Comparison of ENCODE assay signal across 17 cellular contexts in the genomic region with DNA sequence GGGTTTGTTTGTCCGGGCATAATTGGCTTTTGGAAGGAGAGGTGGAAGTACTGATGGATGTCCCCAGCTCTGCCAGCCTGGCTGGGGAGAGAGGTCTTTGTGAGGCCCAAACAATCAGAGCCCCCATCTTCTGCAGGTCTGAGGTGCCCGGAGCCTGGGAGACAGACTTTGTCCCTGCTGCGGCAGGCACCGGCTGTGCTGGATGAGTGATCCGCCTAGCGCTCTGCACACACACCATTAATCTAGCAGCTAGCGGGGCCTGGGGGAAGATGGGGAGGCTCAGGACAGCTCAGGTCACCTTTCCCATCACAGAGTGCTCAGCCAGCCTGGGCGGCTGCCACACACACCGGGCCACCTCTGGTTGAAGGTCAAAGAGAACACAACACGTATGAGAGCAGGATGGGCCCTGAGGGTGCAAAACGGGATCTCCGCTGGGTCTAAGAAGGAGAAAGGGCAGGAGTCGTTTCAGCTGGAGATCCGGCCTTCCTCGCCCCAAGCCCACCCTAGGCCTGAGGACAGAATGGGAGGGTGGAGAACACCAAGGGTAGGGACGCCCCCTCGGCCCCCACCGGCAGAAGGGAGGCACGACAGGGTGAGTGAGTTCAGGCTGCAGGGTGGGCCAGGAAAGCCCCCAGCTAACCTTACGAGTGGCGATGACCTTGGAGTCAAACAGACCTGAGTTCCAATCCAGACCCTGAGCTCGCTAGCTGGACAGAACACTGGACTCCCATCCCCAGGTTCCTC.
A peak's percentile ranks its signal among the peaks of the same experiment; 100 is the strongest.
DNase-seq lines count a peak whose midpoint lies in the region; ATAC-seq, FAIRE-seq and TF ChIP-seq lines count a peak whose summit lies in the region.
"Had no signal": no experiment of that assay in that cellular context is flagged by ENCODE, and none has a peak within 500 bp of the region (broad histone marks: within the 10 kb centered on the region; RNA-seq: fewer than 3 reads in every experiment).

No MANE protein-coding gene starts in this region.

- no peaks in the 10 kb centered on the region for H4K20me1 ChIP-seq in H9 (ENCODE audit: control insufficient read depth, insufficient read depth, insufficient read length)

- no peak overlapping the region for H2BK120ac ChIP-seq in H9 (ENCODE audit: low read depth, low read length, poor library complexity, severe bottlenecking)

- peaks cover 24% of the 10 kb centered on the region for H3K27me3 Mint-ChIP-seq in H9 (ENCODE audit: low read depth)

- H3K4me2 ChIP-seq in H9 (ENCODE audit: insufficient read depth, insufficient read length, low read length), result no peak overlapping the region
- H3K4me2 ChIP-seq: KMS-11 had no signal

- no peaks in the 10 kb centered on the region; a peak in 1 of 7 replicates for H3K36me3 Mint-ChIP-seq in H9 (ENCODE audit: insufficient read depth in 1 of 3, low read depth in 3 of 3)
- H3K36me3 Mint-ChIP-seq: CD4-positive, CD25-positive, alpha-beta regulatory T cell had no signal

- peaks cover 0 to 5% of the 10 kb centered on the region in 2 experiments; a peak in 3 of 5 replicates for H3K9me3 Mint-ChIP-seq in H9

- no peak overlapping the region for H2BK15ac ChIP-seq in H9 (ENCODE audit: low read depth, low read length)

- H3K4me1 Mint-ChIP-seq in H9, result peaks cover 19 to 23% of the 10 kb centered on the region in 2 experiments

- H3K27ac ChIP-seq in H9 (ENCODE audit: insufficient read length, low read depth, low read length) (no peak overlapping the region), WERI-Rb-1 (no peak overlapping the region), kidney (ENCODE audit: low read depth in 2 of 2, low read length in 2 of 2) (no peak overlapping the region)
- H3K27ac ChIP-seq: KMS-11 had no signal

- FAIRE-seq in urothelium cell line (lab: Jason Lieb, UNC), result no peak
- no peak for FAIRE-seq in kidney (lab: Jason Lieb, UNC)
- FAIRE-seq: HepG2 had no signal

- H3K23me2 ChIP-seq in H9 (ENCODE audit: insufficient read length, low read depth, low read length, poor library complexity, severe bottlenecking), result no peaks in the 10 kb centered on the region

- no peak overlapping the region for H2AFZ ChIP-seq in H9 (ENCODE audit: low read length)

- peak; percentile 19 for DNase-seq in H9
- peak; percentile 79 for DNase-seq in WERI-Rb-1
- peak; percentile 24 for DNase-seq in left lobe of liver (ENCODE audit: low spot score)
- peak; percentile 38 for DNase-seq in sciatic nerve (ENCODE audit: low spot score)
- DNase-seq in urothelium cell line (ENCODE audit: low spot score), result no peak
- DNase-seq in kidney, result no peak
- DNase-seq in NCI-H1436 treated with DMSO at 0.1 percent for 48 hours (lab: John Stamatoyannopoulos, UW), result no peak
- DNase-seq: CD4-positive, CD25-positive, alpha-beta regulatory T cell; EL; H7; NCI-H1048; NCI-H146; NCI-H226; NCI-H69; PC-3 had no signal

- H3K4me3 Mint-ChIP-seq in H9, result no peak overlapping the region
- H3K4me3 Mint-ChIP-seq: CD4-positive, CD25-positive, alpha-beta regulatory T cell had no signal

- H4K91ac ChIP-seq in H9 (ENCODE audit: insufficient read length, low read depth, low read length), result no peak overlapping the region

- H3K27ac Mint-ChIP-seq in H9, result no peak overlapping the region; a peak in 2 of 7 replicates
- H3K27ac Mint-ChIP-seq: CD4-positive, CD25-positive, alpha-beta regulatory T cell had no signal

- peaks cover 5% of the 10 kb centered on the region; the same call in 1 of the 2 replicates for H3K4me1 ChIP-seq in H9 (ENCODE audit: insufficient read depth, low read length)
- H3K4me1 ChIP-seq in kidney (ENCODE audit: control insufficient read depth in 1 of 2, insufficient read depth in 1 of 2, low read depth in 1 of 2, low read length in 2 of 2), result no peaks in the 10 kb centered on the region

- no peak overlapping the region for H2AK5ac ChIP-seq in H9 (ENCODE audit: insufficient read length, low read length)

- H3K27me3 ChIP-seq in H9 (ENCODE audit: insufficient read depth, low read length) (no peaks in the 10 kb centered on the region), WERI-Rb-1 (ENCODE audit: insufficient read depth, low read depth, severe bottlenecking) (no peaks in the 10 kb centered on the region)

- no peaks in the 10 kb centered on the region for H3K79me1 ChIP-seq in H9 (ENCODE audit: insufficient read depth, low read depth, low read length, poor library complexity, severe bottlenecking)

- H3K14ac ChIP-seq in H9 (ENCODE audit: insufficient read depth, low read length), result no peak overlapping the region; the same call in 1 of the 2 replicates

- H3K23ac ChIP-seq in H9 (ENCODE audit: insufficient read length, low read depth, low read length), result no peak overlapping the region

- H3K4me3 ChIP-seq in WERI-Rb-1 (ENCODE audit: low read depth, low read length) (no peak overlapping the region), kidney (ENCODE audit: low read length in 2 of 2) (no peak overlapping the region)

- H2BK12ac ChIP-seq in H9 (ENCODE audit: insufficient read length, low read depth, low read length), result no peak overlapping the region

- H3K9me3 ChIP-seq in H9 (ENCODE audit: control insufficient read depth, low read depth, low read length), result no peaks in the 10 kb centered on the region
- H3K9me3 ChIP-seq in WERI-Rb-1 (ENCODE audit: severe bottlenecking), result peaks cover 10% of the 10 kb centered on the region
- H3K9me3 ChIP-seq in kidney (ENCODE audit: control insufficient read depth in 1 of 2, low read length in 2 of 2), result no peaks in the 10 kb centered on the region

- H3K36me3 ChIP-seq in WERI-Rb-1 (no peaks in the 10 kb centered on the region), kidney (ENCODE audit: control insufficient read depth in 1 of 2, insufficient read depth in 2 of 2, low read length in 2 of 2) (no peaks in the 10 kb centered on the region)

- H3K4ac ChIP-seq in H9 (ENCODE audit: low read depth, low read length), result no peak overlapping the region

- H2BK5ac ChIP-seq in H9 (ENCODE audit: insufficient read length, low read length), result no peak overlapping the region

- no peak overlapping the region for H3T11ph ChIP-seq in H9 (ENCODE audit: low read length)

- no peak for ATAC-seq in left lobe of liver
- no peak for ATAC-seq in sciatic nerve
- ATAC-seq: HepG2, PC-3 had no signal

- H4K8ac ChIP-seq in H9 (replicated peaks; ENCODE audit: insufficient read length, low read depth, low read length), result no peak overlapping the region

- H3K56ac ChIP-seq in H9 (ENCODE audit: insufficient read length, low read depth, low read length), result no peak overlapping the region

- no peak overlapping the region for H3K18ac ChIP-seq in H9 (ENCODE audit: insufficient read length, low read depth, low read length)

- TF ChIP-seq CTCF in H9 (conservative IDR thresholded peaks at IDR 0.05), result no peak
- TF ChIP-seq CTCF in WERI-Rb-1 (IDR thresholded peaks at IDR 0.05; ENCODE audit: low read depth, low read length), result no peak
- TF ChIP-seq CTCF in kidney (IDR thresholded peaks at IDR 0.05; ENCODE audit: borderline replicate concordance, extremely low read depth, insufficient read depth), result no peak

- no peaks in the 10 kb centered on the region for H3K79me2 ChIP-seq in H9 (ENCODE audit: insufficient read depth, low read length)

- H3K9ac ChIP-seq in H9 (ENCODE audit: extremely low read depth, insufficient read length, low read length) (no peak overlapping the region), kidney (ENCODE audit: low read length in 2 of 2) (no peak overlapping the region)
- H3K9ac ChIP-seq: KMS-11 had no signal

- H4K5ac ChIP-seq in H9 (ENCODE audit: insufficient read length, low read depth, low read length), result no peak overlapping the region

- intact Hi-C loops in sciatic nerve (cut with DNase I), result no loop called here
- intact Hi-C loops in kidney (cut with DNase I), result no loop called here

- H2BK20ac ChIP-seq in H9 (ENCODE audit: low read depth, low read length, poor library complexity, severe bottlenecking), result no peak overlapping the region

- no CpG with 5 or more reads among the region's 22 CpGs for WGBS in H9 (ENCODE audit: extremely low coverage, insufficient read length, low lambda C conversion rate)

Comparison
In these comparisons a context has a peak if more than half of its experiments do, and no peak if none do; other contexts are left out.
1. DNase-seq: peak in H9 (single experiment), WERI-Rb-1 (single experiment), left lobe of liver (single experiment) and sciatic nerve (single experiment); none in urothelium cell line (single experiment), kidney (single experiment) and NCI-H1436 treated with DMSO at 0.1 percent for 48 hours (single experiment).